In the genomic region with DNA sequence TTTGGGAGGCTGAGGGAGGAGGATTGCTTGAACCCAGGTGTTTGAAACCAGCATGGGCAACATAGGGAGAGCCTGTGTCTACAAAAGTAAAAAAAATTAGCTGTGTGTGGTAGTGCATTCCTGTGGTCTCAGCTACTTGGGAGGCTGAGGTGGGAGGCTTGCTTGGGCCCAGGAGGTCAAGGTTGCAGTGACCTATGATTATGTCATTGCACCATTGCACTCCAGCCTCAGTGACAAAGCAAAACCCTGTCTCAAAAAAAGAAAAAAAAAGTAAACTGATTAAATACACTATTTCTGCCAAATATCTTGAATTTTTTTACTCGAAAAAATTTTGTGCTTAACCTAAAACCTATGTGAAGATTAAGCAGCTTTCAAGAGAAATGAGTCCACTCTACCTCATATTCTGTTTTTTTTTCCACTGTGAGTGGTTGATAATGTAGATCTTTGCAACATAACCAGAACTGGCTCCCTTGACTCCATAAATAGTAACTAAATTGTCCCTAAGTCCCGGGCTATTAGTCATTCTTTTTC, we compare ENCODE assay signal across 1 cellular context.
TF ChIP-seq lines count a peak whose summit lies in the region.

No MANE protein-coding gene starts in this region.

TF ChIP-seq in HepG2, 621 proteins besides CTCF, POLR2A, EP300 and RAD21 (continued from another document):
- TF ChIP-seq ZFP41 (CRISPR knock-in tag; IDR thresholded peaks at IDR 0.05; ENCODE audit: borderline replicate concordance) (no peak), DR1 (CRISPR knock-in tag; IDR thresholded peaks at IDR 0.05) (no peak), THAP11 (CRISPR knock-in tag; IDR thresholded peaks at IDR 0.05) (peak; percentile 19; the same call in 1 of the 2 replicates), ZNF431 (CRISPR knock-in tag; IDR thresholded peaks at IDR 0.05; ENCODE audit: borderline replicate concordance, low read depth) (no peak), ZBTB3 (CRISPR knock-in tag; IDR thresholded peaks at IDR 0.05; ENCODE audit: borderline replicate concordance, low read depth) (no peak), FOXK2 (IDR thresholded peaks at IDR 0.05) (no peak), SMAD1 (CRISPR knock-in tag; IDR thresholded peaks at IDR 0.05; ENCODE audit: borderline replicate concordance, low read depth) (no peak), CEBPG (CRISPR knock-in tag; IDR thresholded peaks at IDR 0.05) (0 out of 2 replicates have a peak, but pooled peaks have one; percentile 26), MEIS1 (CRISPR knock-in tag; IDR thresholded peaks at IDR 0.05; ENCODE audit: borderline replicate concordance) (no peak), RBFOX2 (IDR thresholded peaks at IDR 0.05; ENCODE audit: low read depth, low read length) (no peak), FOSL2 (CRISPR knock-in tag; IDR thresholded peaks at IDR 0.05) (peak; percentile 75), NCOR1 (IDR thresholded peaks at IDR 0.05; ENCODE audit: borderline replicate concordance, low read length) (no peak), STAG1 (CRISPR knock-in tag; IDR thresholded peaks at IDR 0.05) (no peak), ZNF678 (CRISPR knock-in tag; IDR thresholded peaks at IDR 0.05) (no peak), ZMAT3 (CRISPR knock-in tag; conservative IDR thresholded peaks at IDR 0.05) (no peak), FOXC1 (CRISPR knock-in tag; IDR thresholded peaks at IDR 0.05; ENCODE audit: borderline replicate concordance) (no peak), ZNF569 (CRISPR knock-in tag; IDR thresholded peaks at IDR 0.05; ENCODE audit: borderline replicate concordance) (no peak), ERF (CRISPR knock-in tag; IDR thresholded peaks at IDR 0.05) (no peak), ZNF468 (CRISPR knock-in tag; IDR thresholded peaks at IDR 0.05) (no peak), SIN3B (IDR thresholded peaks at IDR 0.05; ENCODE audit: low read length) (no peak), ZSCAN12 (CRISPR knock-in tag; IDR thresholded peaks at IDR 0.05) (no peak), MXI1 (IDR thresholded peaks at IDR 0.05; ENCODE audit: borderline replicate concordance, low read depth, low read length) (no peak), ZFP82 (CRISPR knock-in tag; IDR thresholded peaks at IDR 0.05; ENCODE audit: borderline replicate concordance) (no peak), CENPX (CRISPR knock-in tag; IDR thresholded peaks at IDR 0.05) (no peak), ZNF101 (CRISPR knock-in tag; IDR thresholded peaks at IDR 0.05; ENCODE audit: borderline replicate concordance, low read depth) (no peak), ZNF607 (CRISPR knock-in tag; IDR thresholded peaks at IDR 0.05; ENCODE audit: borderline replicate concordance) (no peak), TBX2 (CRISPR knock-in tag; IDR thresholded peaks at IDR 0.05; ENCODE audit: borderline replicate concordance) (no peak), CBX1 (IDR thresholded peaks at IDR 0.05; ENCODE audit: low read depth) (no peak), KAT2B (IDR thresholded peaks at IDR 0.05; ENCODE audit: borderline replicate concordance, low read depth, low read length) (no peak), RFXANK (CRISPR knock-in tag; IDR thresholded peaks at IDR 0.05) (no peak), ZNF841 (CRISPR knock-in tag; IDR thresholded peaks at IDR 0.05; ENCODE audit: borderline replicate concordance) (no peak), PHF5A (CRISPR knock-in tag; IDR thresholded peaks at IDR 0.05; ENCODE audit: low read depth, unreplicated experiment) (no peak), ZNF776 (CRISPR knock-in tag; IDR thresholded peaks at IDR 0.05) (no peak), KDM1A (CRISPR knock-in tag; IDR thresholded peaks at IDR 0.05) (0 out of 2 replicates have a peak, but pooled peaks have one; percentile 51), YEATS4 (CRISPR knock-in tag; IDR thresholded peaks at IDR 0.05; ENCODE audit: borderline replicate concordance) (no peak), ZNF570 (CRISPR knock-in tag; IDR thresholded peaks at IDR 0.05; ENCODE audit: borderline replicate concordance) (no peak), NFE2 (CRISPR knock-in tag; IDR thresholded peaks at IDR 0.05) (0 out of 2 replicates have a peak, but pooled peaks have one; percentile 13), ZNF619 (CRISPR knock-in tag; IDR thresholded peaks at IDR 0.05) (no peak)
- TF ChIP-seq, protein P1, sequence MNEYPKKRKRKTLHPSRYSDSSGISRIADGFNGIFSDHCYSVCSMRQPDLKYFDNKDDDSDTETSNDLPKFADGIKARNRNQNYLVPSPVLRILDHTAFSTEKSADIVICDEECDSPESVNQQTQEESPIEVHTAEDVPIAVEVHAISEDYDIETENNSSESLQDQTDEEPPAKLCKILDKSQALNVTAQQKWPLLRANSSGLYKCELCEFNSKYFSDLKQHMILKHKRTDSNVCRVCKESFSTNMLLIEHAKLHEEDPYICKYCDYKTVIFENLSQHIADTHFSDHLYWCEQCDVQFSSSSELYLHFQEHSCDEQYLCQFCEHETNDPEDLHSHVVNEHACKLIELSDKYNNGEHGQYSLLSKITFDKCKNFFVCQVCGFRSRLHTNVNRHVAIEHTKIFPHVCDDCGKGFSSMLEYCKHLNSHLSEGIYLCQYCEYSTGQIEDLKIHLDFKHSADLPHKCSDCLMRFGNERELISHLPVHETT (CRISPR knock-in tag; conservative IDR thresholded peaks at IDR 0.05): no peak
- TF ChIP-seq, protein P2, sequence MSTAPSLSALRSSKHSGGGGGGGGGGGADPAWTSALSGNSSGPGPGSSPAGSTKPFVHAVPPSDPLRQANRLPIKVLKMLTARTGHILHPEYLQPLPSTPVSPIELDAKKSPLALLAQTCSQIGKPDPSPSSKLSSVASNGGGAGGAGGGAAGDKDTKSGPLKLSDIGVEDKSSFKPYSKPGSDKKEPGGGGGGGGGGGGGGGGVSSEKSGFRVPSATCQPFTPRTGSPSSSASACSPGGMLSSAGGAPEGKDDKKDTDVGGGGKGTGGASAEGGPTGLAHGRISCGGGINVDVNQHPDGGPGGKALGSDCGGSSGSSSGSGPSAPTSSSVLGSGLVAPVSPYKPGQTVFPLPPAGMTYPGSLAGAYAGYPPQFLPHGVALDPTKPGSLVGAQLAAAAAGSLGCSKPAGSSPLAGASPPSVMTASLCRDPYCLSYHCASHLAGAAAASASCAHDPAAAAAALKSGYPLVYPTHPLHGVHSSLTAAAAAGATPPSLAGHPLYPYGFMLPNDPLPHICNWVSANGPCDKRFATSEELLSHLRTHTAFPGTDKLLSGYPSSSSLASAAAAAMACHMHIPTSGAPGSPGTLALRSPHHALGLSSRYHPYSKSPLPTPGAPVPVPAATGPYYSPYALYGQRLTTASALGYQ (CRISPR knock-in tag; IDR thresholded peaks at IDR 0.05): no peak
- TF ChIP-seq, protein P3, sequence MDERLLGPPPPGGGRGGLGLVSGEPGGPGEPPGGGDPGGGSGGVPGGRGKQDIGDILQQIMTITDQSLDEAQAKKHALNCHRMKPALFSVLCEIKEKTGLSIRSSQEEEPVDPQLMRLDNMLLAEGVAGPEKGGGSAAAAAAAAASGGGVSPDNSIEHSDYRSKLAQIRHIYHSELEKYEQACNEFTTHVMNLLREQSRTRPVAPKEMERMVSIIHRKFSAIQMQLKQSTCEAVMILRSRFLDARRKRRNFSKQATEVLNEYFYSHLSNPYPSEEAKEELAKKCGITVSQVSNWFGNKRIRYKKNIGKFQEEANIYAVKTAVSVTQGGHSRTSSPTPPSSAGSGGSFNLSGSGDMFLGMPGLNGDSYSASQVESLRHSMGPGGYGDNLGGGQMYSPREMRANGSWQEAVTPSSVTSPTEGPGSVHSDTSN (CRISPR knock-in tag; IDR thresholded peaks at IDR 0.05): no peak
- TF ChIP-seq, protein P4, sequence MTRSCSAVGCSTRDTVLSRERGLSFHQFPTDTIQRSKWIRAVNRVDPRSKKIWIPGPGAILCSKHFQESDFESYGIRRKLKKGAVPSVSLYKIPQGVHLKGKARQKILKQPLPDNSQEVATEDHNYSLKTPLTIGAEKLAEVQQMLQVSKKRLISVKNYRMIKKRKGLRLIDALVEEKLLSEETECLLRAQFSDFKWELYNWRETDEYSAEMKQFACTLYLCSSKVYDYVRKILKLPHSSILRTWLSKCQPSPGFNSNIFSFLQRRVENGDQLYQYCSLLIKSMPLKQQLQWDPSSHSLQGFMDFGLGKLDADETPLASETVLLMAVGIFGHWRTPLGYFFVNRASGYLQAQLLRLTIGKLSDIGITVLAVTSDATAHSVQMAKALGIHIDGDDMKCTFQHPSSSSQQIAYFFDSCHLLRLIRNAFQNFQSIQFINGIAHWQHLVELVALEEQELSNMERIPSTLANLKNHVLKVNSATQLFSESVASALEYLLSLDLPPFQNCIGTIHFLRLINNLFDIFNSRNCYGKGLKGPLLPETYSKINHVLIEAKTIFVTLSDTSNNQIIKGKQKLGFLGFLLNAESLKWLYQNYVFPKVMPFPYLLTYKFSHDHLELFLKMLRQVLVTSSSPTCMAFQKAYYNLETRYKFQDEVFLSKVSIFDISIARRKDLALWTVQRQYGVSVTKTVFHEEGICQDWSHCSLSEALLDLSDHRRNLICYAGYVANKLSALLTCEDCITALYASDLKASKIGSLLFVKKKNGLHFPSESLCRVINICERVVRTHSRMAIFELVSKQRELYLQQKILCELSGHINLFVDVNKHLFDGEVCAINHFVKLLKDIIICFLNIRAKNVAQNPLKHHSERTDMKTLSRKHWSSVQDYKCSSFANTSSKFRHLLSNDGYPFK (CRISPR knock-in tag; IDR thresholded peaks at IDR 0.05; ENCODE audit: borderline replicate concordance): no peak
- TF ChIP-seq, protein P5, sequence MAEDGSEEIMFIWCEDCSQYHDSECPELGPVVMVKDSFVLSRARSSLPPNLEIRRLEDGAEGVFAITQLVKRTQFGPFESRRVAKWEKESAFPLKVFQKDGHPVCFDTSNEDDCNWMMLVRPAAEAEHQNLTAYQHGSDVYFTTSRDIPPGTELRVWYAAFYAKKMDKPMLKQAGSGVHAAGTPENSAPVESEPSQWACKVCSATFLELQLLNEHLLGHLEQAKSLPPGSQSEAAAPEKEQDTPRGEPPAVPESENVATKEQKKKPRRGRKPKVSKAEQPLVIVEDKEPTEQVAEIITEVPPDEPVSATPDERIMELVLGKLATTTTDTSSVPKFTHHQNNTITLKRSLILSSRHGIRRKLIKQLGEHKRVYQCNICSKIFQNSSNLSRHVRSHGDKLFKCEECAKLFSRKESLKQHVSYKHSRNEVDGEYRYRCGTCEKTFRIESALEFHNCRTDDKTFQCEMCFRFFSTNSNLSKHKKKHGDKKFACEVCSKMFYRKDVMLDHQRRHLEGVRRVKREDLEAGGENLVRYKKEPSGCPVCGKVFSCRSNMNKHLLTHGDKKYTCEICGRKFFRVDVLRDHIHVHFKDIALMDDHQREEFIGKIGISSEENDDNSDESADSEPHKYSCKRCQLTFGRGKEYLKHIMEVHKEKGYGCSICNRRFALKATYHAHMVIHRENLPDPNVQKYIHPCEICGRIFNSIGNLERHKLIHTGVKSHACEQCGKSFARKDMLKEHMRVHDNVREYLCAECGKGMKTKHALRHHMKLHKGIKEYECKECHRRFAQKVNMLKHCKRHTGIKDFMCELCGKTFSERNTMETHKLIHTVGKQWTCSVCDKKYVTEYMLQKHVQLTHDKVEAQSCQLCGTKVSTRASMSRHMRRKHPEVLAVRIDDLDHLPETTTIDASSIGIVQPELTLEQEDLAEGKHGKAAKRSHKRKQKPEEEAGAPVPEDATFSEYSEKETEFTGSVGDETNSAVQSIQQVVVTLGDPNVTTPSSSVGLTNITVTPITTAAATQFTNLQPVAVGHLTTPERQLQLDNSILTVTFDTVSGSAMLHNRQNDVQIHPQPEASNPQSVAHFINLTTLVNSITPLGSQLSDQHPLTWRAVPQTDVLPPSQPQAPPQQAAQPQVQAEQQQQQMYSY (CRISPR knock-in tag; IDR thresholded peaks at IDR 0.05): no peak
- TF ChIP-seq, protein P6, sequence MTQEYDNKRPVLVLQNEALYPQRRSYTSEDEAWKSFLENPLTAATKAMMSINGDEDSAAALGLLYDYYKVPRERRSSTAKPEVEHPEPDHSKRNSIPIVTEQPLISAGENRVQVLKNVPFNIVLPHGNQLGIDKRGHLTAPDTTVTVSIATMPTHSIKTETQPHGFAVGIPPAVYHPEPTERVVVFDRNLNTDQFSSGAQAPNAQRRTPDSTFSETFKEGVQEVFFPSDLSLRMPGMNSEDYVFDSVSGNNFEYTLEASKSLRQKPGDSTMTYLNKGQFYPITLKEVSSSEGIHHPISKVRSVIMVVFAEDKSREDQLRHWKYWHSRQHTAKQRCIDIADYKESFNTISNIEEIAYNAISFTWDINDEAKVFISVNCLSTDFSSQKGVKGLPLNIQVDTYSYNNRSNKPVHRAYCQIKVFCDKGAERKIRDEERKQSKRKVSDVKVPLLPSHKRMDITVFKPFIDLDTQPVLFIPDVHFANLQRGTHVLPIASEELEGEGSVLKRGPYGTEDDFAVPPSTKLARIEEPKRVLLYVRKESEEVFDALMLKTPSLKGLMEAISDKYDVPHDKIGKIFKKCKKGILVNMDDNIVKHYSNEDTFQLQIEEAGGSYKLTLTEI (CRISPR knock-in tag; conservative IDR thresholded peaks at IDR 0.05): no peak
